Comparison of ENCODE assay signal across 15 cellular contexts in the genomic region with DNA sequence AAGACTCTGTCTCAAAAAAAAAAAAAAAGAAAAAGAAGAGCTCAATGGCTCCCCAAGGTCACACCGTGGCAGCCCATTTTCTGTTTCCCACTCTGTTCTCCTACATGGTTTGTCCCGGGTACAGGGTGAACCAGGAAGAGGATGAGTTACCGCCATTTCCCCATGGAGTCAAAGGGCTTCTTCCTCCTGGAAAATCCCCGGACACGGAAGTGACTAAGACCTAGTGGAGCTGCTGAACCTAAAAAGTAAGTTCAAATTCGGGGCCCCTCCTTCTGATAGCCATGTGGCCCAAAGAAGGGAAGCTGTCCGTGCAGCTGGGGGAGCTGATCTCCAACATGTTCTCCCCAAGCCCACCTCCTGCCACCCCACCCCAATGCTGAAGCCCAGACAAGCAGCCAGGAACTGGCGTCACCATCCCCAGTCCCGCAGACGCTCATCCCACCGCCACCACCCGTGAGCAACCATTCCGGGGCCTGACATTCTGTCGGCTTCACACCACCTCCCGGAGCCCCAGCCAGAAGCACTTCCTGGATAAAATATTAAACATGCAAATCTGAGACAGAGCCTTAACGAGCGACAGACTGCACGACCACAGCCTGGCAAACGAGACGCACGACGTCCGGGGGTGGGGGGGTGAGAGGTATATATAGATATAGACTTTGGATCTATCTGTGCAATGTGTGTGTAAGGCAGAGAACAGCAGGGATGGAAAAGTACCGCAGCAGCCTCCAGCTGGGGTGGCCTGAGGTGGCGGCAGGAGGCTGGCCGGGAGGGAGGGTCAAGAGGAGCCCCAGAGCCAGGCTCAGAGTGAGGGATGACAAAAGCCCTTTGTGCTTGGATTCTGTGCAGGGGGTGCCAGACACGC. TPM values are rescaled to one million over a fixed set of nuclear protein-coding genes. Genes with fewer than 3 reads are reported as not detected.
DNase-seq lines count a peak whose midpoint lies in the region; ATAC-seq and TF ChIP-seq lines count a peak whose summit lies in the region.
"Had no signal": no experiment of that assay in that cellular context is flagged by ENCODE, and none has a peak within 500 bp of the region (broad histone marks: within the 10 kb centered on the region; RNA-seq: fewer than 3 reads in every experiment).

No MANE protein-coding gene starts in this region.

- H3F3A ChIP-seq in GM23338 (replicated peaks; ENCODE audit: low read depth): 0 out of 2 replicates have a peak, but pooled peaks cover 3% of the 10 kb centered on the region

- H3K36me3 ChIP-seq in GM23338 (ENCODE audit: insufficient read depth): no peaks in the 10 kb centered on the region
- H3K36me3 ChIP-seq: right lobe of liver, suprapubic skin had no signal

- H3K4me3 Mint-ChIP-seq in GM23338 (no peak overlapping the region), WTC11 (no peak overlapping the region)

- TF ChIP-seq CTCF in GM23338 (conservative IDR thresholded peaks at IDR 0.05; ENCODE audit: low read depth in 2 of 2) (no peak), WTC11 (IDR thresholded peaks at IDR 0.05) (no peak)

- H3K27me3 Mint-ChIP-seq in GM23338 (ENCODE audit: insufficient read depth, low read depth, poor library complexity): peaks cover 17% of the 10 kb centered on the region
- H3K27me3 Mint-ChIP-seq in WTC11 (ENCODE audit: low read depth): peaks cover 30% of the 10 kb centered on the region

- 0 out of 2 replicates have a peak overlapping the region, but pooled peaks have one; percentile 59 for H2AFZ ChIP-seq in GM23338

- no peaks in the 10 kb centered on the region for H3K79me2 ChIP-seq in GM23338 (replicated peaks; ENCODE audit: insufficient read depth)

- H4K20me1 ChIP-seq in GM23338 (replicated peaks; ENCODE audit: insufficient read depth): no peaks in the 10 kb centered on the region

- H3K27ac ChIP-seq in GM23338 (ENCODE audit: low read depth): no peak overlapping the region
- H3K27ac ChIP-seq: coronary artery, right lobe of liver, suprapubic skin had no signal

- H3K27me3 ChIP-seq in GM23338 (ENCODE audit: insufficient read depth): no peaks in the 10 kb centered on the region
- H3K27me3 ChIP-seq: right lobe of liver had no signal

- H3K4me2 ChIP-seq in GM23338: peak overlapping the region; percentile 32; the same call in 1 of the 2 replicates

- no peaks in the 10 kb centered on the region; the same call in 1 of the 3 replicates for H3K9me3 Mint-ChIP-seq in GM23338
- H3K9me3 Mint-ChIP-seq in WTC11: no peaks in the 10 kb centered on the region
- H3K9me3 Mint-ChIP-seq: activated naive CD4-positive, alpha-beta T cell treated with anti-CD3 and anti-CD28 coated beads, Interleukin-2, amount 50 U/mL, for 72 hours had no signal

- DNase-seq in GM23338 (ENCODE audit: low spot score) (no peak), WTC11 (ENCODE audit: low spot score) (no peak), hippocampal formation (lab: John Stamatoyannopoulos, UW) (peak; percentile 75 to 79), putamen (ENCODE audit: low spot score) (peak; percentile 89), germinal center (ENCODE audit: low spot score) (no peak), NCI-H187 (lab: John Stamatoyannopoulos, UW) (no peak), NOMO-1 treated with dmso at 0.1 percent for 144 hours (lab: John Stamatoyannopoulos, UW; ENCODE audit: unreplicated experiment) (no peak)
- DNase-seq: GF-D8, NCI-H446, SHP77 treated with DMSO at 0.1 percent for 48 hours had no signal

- H3K4me3 ChIP-seq in GM23338: no peak overlapping the region
- H3K4me3 ChIP-seq: coronary artery, right lobe of liver, suprapubic skin had no signal

- ATAC-seq in GM23338: peak; percentile 24
- no peak for ATAC-seq in WTC11
- ATAC-seq in GM19452 (IDR thresholded peaks at IDR 0.05; ENCODE audit: unreplicated experiment): no peak
- ATAC-seq: activated naive CD4-positive, alpha-beta T cell treated with anti-CD3 and anti-CD28 coated beads, Interleukin-2, amount 50 U/mL, for 72 hours had no signal

- H3K4me1 ChIP-seq in GM23338 (ENCODE audit: insufficient read depth): peaks cover 10% of the 10 kb centered on the region
- H3K4me1 ChIP-seq: right lobe of liver had no signal

- H3K9me2 ChIP-seq in GM23338 (ENCODE audit: insufficient read depth): no peaks in the 10 kb centered on the region

- H3K27ac Mint-ChIP-seq in GM23338: no peak overlapping the region
- H3K27ac Mint-ChIP-seq in WTC11: no peak overlapping the region
- H3K27ac Mint-ChIP-seq: activated naive CD4-positive, alpha-beta T cell treated with anti-CD3 and anti-CD28 coated beads, Interleukin-2, amount 50 U/mL, for 72 hours had no signal

- POLR2A ChIA-PET in WTC11 (lab: Charles Lee): no interaction called here

- no peaks in the 10 kb centered on the region for H3K36me3 Mint-ChIP-seq in GM23338 (ENCODE audit: low read depth)
- no peaks in the 10 kb centered on the region for H3K36me3 Mint-ChIP-seq in WTC11
- H3K36me3 Mint-ChIP-seq: activated naive CD4-positive, alpha-beta T cell treated with anti-CD3 and anti-CD28 coated beads, Interleukin-2, amount 50 U/mL, for 72 hours had no signal

- CTCF ChIA-PET in WTC11 (lab: Charles Lee): interaction anchor here (0.7 to 28.2 kb wide), 6 partner anchors 10 to 99 kb away, joined by 3 to 727 read pairs (median 8); partner anchors contain the start of gene SRCIN1

- H3K4me1 Mint-ChIP-seq in GM23338 (peaks cover 25% of the 10 kb centered on the region), WTC11 (peaks cover 34% of the 10 kb centered on the region)

TF ChIP-seq in GM23338, 12 proteins besides CTCF, POLR2A, EP300 and RAD21:
- TF ChIP-seq EZH2 (IDR thresholded peaks at IDR 0.05; ENCODE audit: low read depth, unreplicated experiment): no peak
- TF ChIP-seq NANOG (IDR thresholded peaks at IDR 0.05; ENCODE audit: borderline replicate concordance): no peak
- no peak for TF ChIP-seq CREB1 (CRISPR knock-in tag; IDR thresholded peaks at IDR 0.05; ENCODE audit: low read depth)
- TF ChIP-seq EZH2phosphoT487 (IDR thresholded peaks at IDR 0.05; ENCODE audit: unreplicated experiment): no peak
- TF ChIP-seq ZNF114 (CRISPR knock-in tag; IDR thresholded peaks at IDR 0.05): no peak
- no peak for TF ChIP-seq POLR2AphosphoS5 (IDR thresholded peaks at IDR 0.05; ENCODE audit: low read depth)
- TF ChIP-seq ZNF331 (CRISPR knock-in tag; IDR thresholded peaks at IDR 0.05; ENCODE audit: low read depth): no peak

TF ChIP-seq in WTC11, 78 proteins besides CTCF, POLR2A, EP300 and RAD21:
- TF ChIP-seq EMX1 (CRISPR knock-in tag; IDR thresholded peaks at IDR 0.05): no peak
- TF ChIP-seq GABPB1 (CRISPR knock-in tag; IDR thresholded peaks at IDR 0.05): peak; percentile 81
- no peak for TF ChIP-seq ESRRA (CRISPR knock-in tag; IDR thresholded peaks at IDR 0.05; ENCODE audit: borderline replicate concordance)

RNA-seq across cellular contexts. Expression of gene EPOP, which starts 17.6 kb away (rescaled TPM):
- total RNA-seq in GM23338 (2014; rRNA removed; shearing (Covaris generic)): 1.7 and 2.4 TPM in 2 replicates
- 0.42 and 0.82 TPM in 2 replicates for polyA plus RNA-seq in GM23338 (2016; fragmentation: Nextera tagmentation; extraction: Ambion mirVana)
- total RNA-seq in WTC11 (2021): 8.7 to 12.3 TPM (median 9.0 TPM) in 3 replicates

RNA-seq across cellular contexts. Expression of gene MLLT6, which starts 47.9 kb away (rescaled TPM):
- total RNA-seq in GM23338 (2014; rRNA removed; shearing (Covaris generic)): 2.8 and 3.3 TPM in 2 replicates
- polyA plus RNA-seq in GM23338 (2016; fragmentation: Nextera tagmentation; extraction: Ambion mirVana): 1.8 and 2.6 TPM in 2 replicates
- total RNA-seq in WTC11 (2021): 34.4 to 48.0 TPM (median 36.6 TPM) in 3 replicates

RNA-seq across cellular contexts. Expression of gene SRCIN1, which starts 51.4 kb away (rescaled TPM):
- 1.3 and 2.2 TPM in 2 replicates for total RNA-seq in GM23338 (2014; rRNA removed; shearing (Covaris generic))
- 0.87 TPM in 2 replicates for polyA plus RNA-seq in GM23338 (2016; fragmentation: Nextera tagmentation; extraction: Ambion mirVana)
- 10.7 to 17.3 TPM (median 11.1 TPM) in 3 replicates for total RNA-seq in WTC11 (2021)

Comparison
In these comparisons a context has a peak if more than half of its experiments do, and no peak if none do; other contexts are left out.
1. DNase-seq: peak in hippocampal formation (2 of 2) and putamen (single experiment); none in GM23338 (single experiment), WTC11 (single experiment), germinal center (single experiment), NCI-H187 (0 of 2) and NOMO-1 treated with dmso at 0.1 percent for 144 hours (single experiment).